In the genomic region with DNA sequence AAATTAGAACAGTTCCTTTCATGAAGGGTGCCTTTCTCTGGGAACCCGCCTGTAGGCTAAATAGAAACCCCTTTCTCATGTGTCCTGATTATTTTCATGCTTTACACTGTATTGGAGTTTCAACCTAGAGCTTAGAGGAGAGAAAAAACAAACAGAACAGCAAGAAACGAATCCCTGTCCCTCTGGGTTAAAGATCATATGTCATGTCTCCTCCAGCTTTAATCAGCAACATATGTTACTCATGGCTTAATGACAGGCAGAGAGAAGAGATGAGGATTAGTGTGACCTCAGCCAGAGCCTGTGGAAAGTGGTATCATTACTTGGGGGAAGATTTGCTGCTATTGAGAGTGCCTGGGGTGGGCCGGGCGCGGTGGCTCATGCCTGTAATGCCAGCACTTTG, we compare ENCODE assay signal across 10 cellular contexts. TPM values are rescaled to one million over a fixed set of nuclear protein-coding genes. Genes with fewer than 3 reads are reported as not detected.
DNase-seq lines count a peak whose midpoint lies in the region; ATAC-seq and TF ChIP-seq lines count a peak whose summit lies in the region.
"Had no signal": no experiment of that assay in that cellular context is flagged by ENCODE, and none has a peak within 500 bp of the region (broad histone marks: within the 10 kb centered on the region; RNA-seq: fewer than 3 reads in every experiment).

No MANE protein-coding gene starts in this region.

- no peaks in the 10 kb centered on the region for H3K27me3 Mint-ChIP-seq in T-helper 1 cell treated with Interleukin-12 subunit alpha and Interleukin-12 subunit beta and Interleukin-4 antibody, amounts not matched to agents 30 μg/mL and 1 μg/mL, for 36 hours (ENCODE audit: low read depth)
- H3K27me3 Mint-ChIP-seq: activated naive CD8-positive, alpha-beta T cell had no signal

- intact Hi-C loops in spleen (cut with DNase I; ENCODE audit: low total_unique reads): no loop called here

- 87 to 96% (median 91%) methylated on average over 5 of the region's 5 CpGs for WGBS in spleen, 5 donors

- H3K27me3 ChIP-seq in spleen (replicated peaks in 1 of 7): no peaks in the 10 kb centered on the region

- H3K9me3 ChIP-seq in spleen: no peaks in the 10 kb centered on the region

- peaks cover 21% of the 10 kb centered on the region for H3K4me1 Mint-ChIP-seq in T-helper 1 cell treated with Interleukin-12 subunit alpha and Interleukin-12 subunit beta and Interleukin-4 antibody, amounts not matched to agents 30 μg/mL and 1 μg/mL, for 36 hours (ENCODE audit: low read depth)
- H3K4me1 Mint-ChIP-seq in stimulated activated effector memory CD8-positive, alpha-beta T cell treated with anti-CD3 and anti-CD28 coated beads, Interleukin-12 subunit alpha, Interleukin-12 subunit beta, amount 100 ng/mL, for 72 hours: peaks cover 42% of the 10 kb centered on the region

- no peak for TF ChIP-seq CTCF in spleen (IDR thresholded peaks at IDR 0.05 in 8 of 11, conservative IDR thresholded peaks at IDR 0.05 in 3 of 11)

- H3K9me3 Mint-ChIP-seq in T-helper 1 cell treated with Interleukin-12 subunit alpha and Interleukin-12 subunit beta and Interleukin-4 antibody, amounts not matched to agents 30 μg/mL and 1 μg/mL, for 36 hours: no peaks in the 10 kb centered on the region
- H3K9me3 Mint-ChIP-seq in stimulated activated effector memory CD8-positive, alpha-beta T cell treated with anti-CD3 and anti-CD28 coated beads, Interleukin-12 subunit alpha, Interleukin-12 subunit beta, amount 100 ng/mL, for 72 hours: no peaks in the 10 kb centered on the region

- H3K27ac ChIP-seq in spleen: peak overlapping the region in 3 of 8 donors; percentile 79 to 83 (median 82)

- H3K4me1 ChIP-seq in spleen: peaks cover 7 to 84% (median 44%) of the 10 kb centered on the region in 6 donors

- no peak overlapping the region for H3K4me3 ChIP-seq in spleen

- H3K4me3 Mint-ChIP-seq in T-helper 1 cell treated with Interleukin-12 subunit alpha and Interleukin-12 subunit beta and Interleukin-4 antibody, amounts not matched to agents 30 μg/mL and 1 μg/mL, for 36 hours: no peak overlapping the region
- H3K4me3 Mint-ChIP-seq in stimulated activated effector memory CD8-positive, alpha-beta T cell treated with anti-CD3 and anti-CD28 coated beads, Interleukin-12 subunit alpha, Interleukin-12 subunit beta, amount 100 ng/mL, for 72 hours: no peak overlapping the region
- H3K4me3 Mint-ChIP-seq: activated naive CD8-positive, alpha-beta T cell had no signal

- no peak for ATAC-seq in stimulated activated effector memory CD8-positive, alpha-beta T cell treated with anti-CD3 and anti-CD28 coated beads, Interleukin-12 subunit alpha, Interleukin-12 subunit beta, amount 100 ng/mL, for 72 hours

- H3K36me3 ChIP-seq in spleen: peaks cover 0 to 94% (median 38%) of the 10 kb centered on the region in 6 donors

- TF ChIP-seq POLR2A in spleen (IDR thresholded peaks at IDR 0.05): no peak

- peaks cover 32% of the 10 kb centered on the region for H3K36me3 Mint-ChIP-seq in T-helper 1 cell treated with Interleukin-12 subunit alpha and Interleukin-12 subunit beta and Interleukin-4 antibody, amounts not matched to agents 30 μg/mL and 1 μg/mL, for 36 hours (ENCODE audit: low read depth)
- peaks cover 97% of the 10 kb centered on the region for H3K36me3 Mint-ChIP-seq in stimulated activated effector memory CD8-positive, alpha-beta T cell treated with anti-CD3 and anti-CD28 coated beads, Interleukin-12 subunit alpha, Interleukin-12 subunit beta, amount 100 ng/mL, for 72 hours

- H3K27ac Mint-ChIP-seq in T-helper 1 cell treated with Interleukin-12 subunit alpha and Interleukin-12 subunit beta and Interleukin-4 antibody, amounts not matched to agents 30 μg/mL and 1 μg/mL, for 36 hours: peak overlapping the region; percentile 17
- peak overlapping the region; percentile 15 for H3K27ac Mint-ChIP-seq in stimulated activated effector memory CD8-positive, alpha-beta T cell treated with anti-CD3 and anti-CD28 coated beads, Interleukin-12 subunit alpha, Interleukin-12 subunit beta, amount 100 ng/mL, for 72 hours
- H3K27ac Mint-ChIP-seq: activated naive CD8-positive, alpha-beta T cell had no signal

- DNase-seq in T-helper 1 cell (no peak), RPMI7951 (ENCODE audit: low read depth) (peak; percentile 75), fibroblast of gingiva (ENCODE audit: low read depth) (peak; percentile 89), SKM-1 treated with dmso at 0.1 percent for 144 hours (lab: John Stamatoyannopoulos, UW; ENCODE audit: unreplicated experiment) (no peak), spleen (no peak), NCI-H1436 (lab: John Stamatoyannopoulos, UW) (no peak)
- DNase-seq in stimulated activated effector memory CD8-positive, alpha-beta T cell treated with anti-CD3 and anti-CD28 coated beads, Interleukin-12 subunit alpha, Interleukin-12 subunit beta, amount 100 ng/mL, for 72 hours (ENCODE audit: low spot score in 2 of 2): no peak
- DNase-seq: NCI-H1048 had no signal

RNA-seq across cellular contexts. Expression of a gene that starts 32.1 kb away (rescaled TPM):
- 27.0 and 31.5 TPM in 2 replicates for total RNA-seq in RPMI7951 (2014; rRNA removed; shearing (Covaris generic))
- 10 to 100 TPM; 30.3 to 46.2 (median 42.5) TPM for total RNA-seq in spleen
- polyA plus RNA-seq in spleen: 10 to 100 TPM; 11.5 to 30.9 (median 12.0) TPM

RNA-seq across cellular contexts. Expression of a gene that starts 58.4 kb away (rescaled TPM):
- total RNA-seq in RPMI7951 (2014; rRNA removed; shearing (Covaris generic)): 35.2 and 36.5 TPM in 2 replicates
- 10 to 100 TPM; 18.2 to 58.5 (median 34.6) TPM for total RNA-seq in spleen
- polyA plus RNA-seq in spleen: 1 to 10 TPM; 4.8 to 9.5 (median 5.3) TPM

Comparison
In these comparisons a context has a peak if more than half of its experiments do, and no peak if none do; other contexts are left out.
1. DNase-seq: peak in RPMI7951 (single experiment) and fibroblast of gingiva (single experiment); none in T-helper 1 cell (0 of 5), stimulated activated effector memory CD8-positive, alpha-beta T cell treated with anti-CD3 and anti-CD28 coated beads, Interleukin-12 subunit alpha, Interleukin-12 subunit beta, amount 100 ng/mL, for 72 hours (0 of 2), SKM-1 treated with dmso at 0.1 percent for 144 hours (single experiment), spleen (single experiment) and NCI-H1436 (single experiment).